9 cellular contexts compared by ENCODE assay signal in genomic region chr6:161393839-161394364, GRCh38.
DNase-seq lines count a peak whose midpoint lies in the region; TF ChIP-seq lines count a peak whose summit lies in the region.
"Had no signal": no experiment of that assay in that cellular context is flagged by ENCODE, and none has a peak within 500 bp of the region (broad histone marks: within the 10 kb centered on the region; RNA-seq: fewer than 3 reads in every experiment).

No MANE protein-coding gene starts in this region.

- H3K9ac ChIP-seq in KMS-11: no peak overlapping the region

- no peak overlapping the region for H3K27ac Mint-ChIP-seq in activated naive CD4-positive, alpha-beta T cell treated with anti-CD3 and anti-CD28 coated beads for 36 hours

- TF ChIP-seq CTCF in GM12864 (IDR thresholded peaks at IDR 0.05; ENCODE audit: low read depth, low read length, missing control alignments): peak; percentile 56
- TF ChIP-seq CTCF in KMS-11 (conservative IDR thresholded peaks at IDR 0.05; ENCODE audit: low read depth, low read length): peak; percentile 48

- H3K27ac ChIP-seq in KMS-11: no peak overlapping the region

- no peaks in the 10 kb centered on the region for H3K4me1 Mint-ChIP-seq in activated naive CD4-positive, alpha-beta T cell treated with anti-CD3 and anti-CD28 coated beads for 36 hours (ENCODE audit: low read depth)

- no peaks in the 10 kb centered on the region for H3K36me3 ChIP-seq in KMS-11 (ENCODE audit: insufficient read depth)

- H3K4me3 ChIP-seq in GM12864 (ENCODE audit: low read depth, low read length) (no peak overlapping the region), KMS-11 (IDR thresholded peaks at IDR 0.05; ENCODE audit: insufficient read depth, low read depth, low read length) (no peak overlapping the region)
- H3K4me3 ChIP-seq: skin epidermis had no signal

- no peak overlapping the region for H3K4me3 Mint-ChIP-seq in activated naive CD4-positive, alpha-beta T cell treated with anti-CD3 and anti-CD28 coated beads for 36 hours

- no peaks in the 10 kb centered on the region for H3K4me1 ChIP-seq in KMS-11 (ENCODE audit: low read depth, poor library complexity, severe bottlenecking)

- H3K79me2 ChIP-seq in KMS-11 (ENCODE audit: insufficient read depth, low read depth): no peaks in the 10 kb centered on the region

- no peaks in the 10 kb centered on the region for H3K36me3 Mint-ChIP-seq in activated naive CD4-positive, alpha-beta T cell treated with anti-CD3 and anti-CD28 coated beads for 36 hours (ENCODE audit: low read depth)

- no peaks in the 10 kb centered on the region for H3K27me3 ChIP-seq in KMS-11 (ENCODE audit: insufficient read depth, low read depth)

- intact Hi-C loops in activated naive CD4-positive, alpha-beta T cell treated with anti-CD3 and anti-CD28 coated beads for 36 hours (cut with micrococcal nuclease): loop anchor here (1.0 to 5.0 kb wide), 3 partner anchors 24 to 1333 kb away; partner anchors contain the start of genes PACRG and PRKN
- intact Hi-C loops in head of caudate nucleus (cut with DNase I): no loop called here

- DNase-seq in GM12864 (ENCODE audit: low read depth) (peak; percentile 56), H4 (ENCODE audit: low spot score) (peak; percentile 73), OCI-M1 (lab: John Stamatoyannopoulos, UW) (peak; percentile 94), head of caudate nucleus (peak in 31 of 42 donors; percentile 34 to 94 (median 75)), pulmonary artery endothelial cell (ENCODE audit: low read depth, low spot score) (peak; percentile 40), cortex of kidney (lab: John Stamatoyannopoulos, UW) (no peak)
- peak; percentile 81 for DNase-seq in activated naive CD4-positive, alpha-beta T cell treated with anti-CD3 and anti-CD28 coated beads for 36 hours

- no peaks in the 10 kb centered on the region for H3K27me3 Mint-ChIP-seq in activated naive CD4-positive, alpha-beta T cell treated with anti-CD3 and anti-CD28 coated beads for 36 hours (ENCODE audit: low read depth)

- H4K20me1 ChIP-seq in KMS-11 (ENCODE audit: insufficient read depth): no peaks in the 10 kb centered on the region

- peaks cover 1% of the 10 kb centered on the region for H3K9me3 Mint-ChIP-seq in activated naive CD4-positive, alpha-beta T cell treated with anti-CD3 and anti-CD28 coated beads for 36 hours

- H2AFZ ChIP-seq in KMS-11 (ENCODE audit: low read depth): no peak overlapping the region

- no peak overlapping the region for H3K4me2 ChIP-seq in KMS-11

- CTCF ChIA-PET in activated naive CD4-positive, alpha-beta T cell treated with anti-CD3 and anti-CD28 coated beads for 36 hours (lab: Charles Lee): interaction anchor here (0.8 to 4.0 kb wide), 7 partner anchors 9 to 302 kb away, joined by 3 to 25 read pairs (median 4); no protein-coding TSS in a partner anchor
